ENCODE assay signal across 16 cellular contexts in genomic region chr13:101691326-101691725, GRCh38.
"Had no signal": no experiment of that assay in that cellular context is flagged by ENCODE, and none has a peak within 500 bp of the region (broad histone marks: within the 10 kb centered on the region; RNA-seq: fewer than 3 reads in every experiment).

No MANE protein-coding gene starts in this region.

- H3K9me3 Mint-ChIP-seq: activated naive CD4-positive, alpha-beta T cell treated with anti-CD3 and anti-CD28 coated beads, Interleukin-2, amount 50 U/mL, for 72 hours had no signal

- DNase-seq: activated effector memory CD4-positive, alpha-beta T cell treated with anti-CD3 and anti-CD28 coated beads, Interleukin-2, amount 50 U/mL, for 16 hours; activated T-cell treated with anti-CD3 and anti-CD28 coated beads, Interleukin-2, amount 50 U/mL, for 1 hour; anterior cingulate cortex; esophagus squamous epithelium; heart left ventricle; mucosa of descending colon; occipital lobe; stimulated activated CD4-positive, alpha-beta T cell treated with anti-CD3 and anti-CD28 coated beads, Interleukin-2, amount 100 ng/mL, for 24 hours; stimulated activated naive CD4-positive, alpha-beta T cell; T-helper 2 cell; transverse colon had no signal

- H3K4me3 ChIP-seq: dorsolateral prefrontal cortex, esophagus squamous epithelium, heart left ventricle, mucosa of descending colon, prostate gland, transverse colon had no signal

- H3K4me3 Mint-ChIP-seq: natural killer cell treated with Interleukin-12 subunit alpha and Interleukin-12 subunit beta and Interleukin-15 and Interleukin-18, amount 100 ng/mL, for 72 hours had no signal

- ATAC-seq: activated naive CD4-positive, alpha-beta T cell treated with anti-CD3 and anti-CD28 coated beads, Interleukin-2, amount 50 U/mL, for 72 hours; heart left ventricle; mucosa of descending colon; natural killer cell treated with Interleukin-12 subunit alpha and Interleukin-12 subunit beta and Interleukin-15 and Interleukin-18, amount 100 ng/mL, for 72 hours; sciatic nerve had no signal

- H3K27ac Mint-ChIP-seq: activated naive CD4-positive, alpha-beta T cell treated with anti-CD3 and anti-CD28 coated beads, Interleukin-2, amount 50 U/mL, for 72 hours; natural killer cell treated with Interleukin-12 subunit alpha and Interleukin-12 subunit beta and Interleukin-15 and Interleukin-18, amount 100 ng/mL, for 72 hours had no signal

- H3K36me3 Mint-ChIP-seq: activated naive CD4-positive, alpha-beta T cell treated with anti-CD3 and anti-CD28 coated beads, Interleukin-2, amount 50 U/mL, for 72 hours; natural killer cell treated with Interleukin-12 subunit alpha and Interleukin-12 subunit beta and Interleukin-15 and Interleukin-18, amount 100 ng/mL, for 72 hours had no signal
